In genomic region chr1:234765672-234766071, GRCh38 we compare ENCODE assay signal across 24 cellular contexts.
A peak's percentile ranks its signal among the peaks of the same experiment; 100 is the strongest.
DNase-seq lines count a peak whose midpoint lies in the region; ATAC-seq and TF ChIP-seq lines count a peak whose summit lies in the region.
"Had no signal": no experiment of that assay in that cellular context is flagged by ENCODE, and none has a peak within 500 bp of the region (broad histone marks: within the 10 kb centered on the region; RNA-seq: fewer than 3 reads in every experiment).

No MANE protein-coding gene starts in this region.

- H3K27ac Mint-ChIP-seq in activated CD8-positive, alpha-beta memory T cell treated with anti-CD3 and anti-CD28 coated beads, Interleukin-2, amount 10 ng/mL, durations not matched to agents 7 days and 5 days, result no peak overlapping the region
- peak overlapping the region; percentile 4 to 49 for H3K27ac Mint-ChIP-seq in natural killer cell treated with Interleukin-12 subunit alpha and Interleukin-12 subunit beta and Interleukin-15 and Interleukin-18, amount 100 ng/mL, for 72 hours
- H3K27ac Mint-ChIP-seq in natural killer cell, result peak overlapping the region in 1 of 2 donors; percentile 2
- peak overlapping the region; percentile 13 for H3K27ac Mint-ChIP-seq in stimulated activated memory B cell treated with anti-CD40 and anti-IgM and Interleukin-4, amounts not matched to agents 10 μg/mL and 1 μg/mL and 100 μg/mL, for 72 hours

- DNase-seq in activated CD8-positive, alpha-beta memory T cell treated with anti-CD3 and anti-CD28 coated beads, Interleukin-2, amount 10 ng/mL, durations not matched to agents 7 days and 5 days, result peak; percentile 12
- no peak for DNase-seq in activated CD8-positive, alpha-beta memory T cell treated with anti-CD3 and anti-CD28 coated beads, Interleukin-2, amount 50 U/mL, for 4 hours
- DNase-seq in natural killer cell treated with Interleukin-12 subunit alpha and Interleukin-12 subunit beta and Interleukin-15 and Interleukin-18, amount 100 ng/mL, for 72 hours (ENCODE audit: low spot score), result no peak
- DNase-seq in natural killer cell (no peak), left lobe of liver (ENCODE audit: low spot score) (no peak)
- DNase-seq: Calu3; DMS79 treated with DMSO at 0.1 percent for 48 hours; GF-D8; HCEC 1CT; KBM-7; MV-4-11; NCI-H1105; NCI-H146; NCI-H1930; NCI-H446; NCI-H524 treated with DMSO at 0.1 percent for 48 hours; NCI-H82; NK-92 treated with Interleukin-12 subunit alpha and Interleukin-12 subunit beta, amount 100 ng/mL, for 24 hours; PC-3; SJCRH30 had no signal

- no peak overlapping the region for H3K4me3 Mint-ChIP-seq in activated CD8-positive, alpha-beta memory T cell treated with anti-CD3 and anti-CD28 coated beads, Interleukin-2, amount 10 ng/mL, durations not matched to agents 7 days and 5 days
- H3K4me3 Mint-ChIP-seq in natural killer cell treated with Interleukin-12 subunit alpha and Interleukin-12 subunit beta and Interleukin-15 and Interleukin-18, amount 100 ng/mL, for 72 hours, result no peak overlapping the region
- no peak overlapping the region for H3K4me3 Mint-ChIP-seq in natural killer cell
- no peak overlapping the region for H3K4me3 Mint-ChIP-seq in stimulated activated memory B cell treated with anti-CD40 and anti-IgM and Interleukin-4, amounts not matched to agents 10 μg/mL and 1 μg/mL and 100 μg/mL, for 72 hours

- no peaks in the 10 kb centered on the region for H3K9me3 Mint-ChIP-seq in activated CD8-positive, alpha-beta memory T cell treated with anti-CD3 and anti-CD28 coated beads, Interleukin-2, amount 10 ng/mL, durations not matched to agents 7 days and 5 days (ENCODE audit: low read depth)
- H3K9me3 Mint-ChIP-seq in natural killer cell treated with Interleukin-12 subunit alpha and Interleukin-12 subunit beta and Interleukin-15 and Interleukin-18, amount 100 ng/mL, for 72 hours, result no peaks in the 10 kb centered on the region
- no peaks in the 10 kb centered on the region for H3K9me3 Mint-ChIP-seq in natural killer cell
- no peaks in the 10 kb centered on the region for H3K9me3 Mint-ChIP-seq in stimulated activated memory B cell treated with anti-CD40 and anti-IgM and Interleukin-4, amounts not matched to agents 10 μg/mL and 1 μg/mL and 100 μg/mL, for 72 hours

- no peak for TF ChIP-seq CTCF in natural killer cell (IDR thresholded peaks at IDR 0.05)

- intact Hi-C loops in natural killer cell (cut with micrococcal nuclease), result no loop called here

- no peaks in the 10 kb centered on the region for H3K36me3 Mint-ChIP-seq in activated CD8-positive, alpha-beta memory T cell treated with anti-CD3 and anti-CD28 coated beads, Interleukin-2, amount 10 ng/mL, durations not matched to agents 7 days and 5 days
- H3K36me3 Mint-ChIP-seq in natural killer cell treated with Interleukin-12 subunit alpha and Interleukin-12 subunit beta and Interleukin-15 and Interleukin-18, amount 100 ng/mL, for 72 hours, result no peaks in the 10 kb centered on the region
- H3K36me3 Mint-ChIP-seq in natural killer cell, result no peaks in the 10 kb centered on the region
- no peaks in the 10 kb centered on the region for H3K36me3 Mint-ChIP-seq in stimulated activated memory B cell treated with anti-CD40 and anti-IgM and Interleukin-4, amounts not matched to agents 10 μg/mL and 1 μg/mL and 100 μg/mL, for 72 hours

- ATAC-seq in activated CD8-positive, alpha-beta memory T cell treated with anti-CD3 and anti-CD28 coated beads, Interleukin-2, amount 10 ng/mL, durations not matched to agents 7 days and 5 days, result no peak
- ATAC-seq in natural killer cell treated with Interleukin-12 subunit alpha and Interleukin-12 subunit beta and Interleukin-15 and Interleukin-18, amount 100 ng/mL, for 72 hours, result no peak
- ATAC-seq in natural killer cell, result no peak
- ATAC-seq in left lobe of liver, result peak; percentile 54
- ATAC-seq in stimulated activated memory B cell treated with anti-CD40 and anti-IgM and Interleukin-4, amounts not matched to agents 10 μg/mL and 1 μg/mL and 100 μg/mL, for 72 hours, result no peak
- ATAC-seq in HG03520 (IDR thresholded peaks at IDR 0.05; ENCODE audit: unreplicated experiment), result no peak
- ATAC-seq in HG03135 (IDR thresholded peaks at IDR 0.05; ENCODE audit: unreplicated experiment), result no peak
- ATAC-seq: PC-3, Right ventricle myocardium inferior had no signal

- H3K27me3 Mint-ChIP-seq in activated CD8-positive, alpha-beta memory T cell treated with anti-CD3 and anti-CD28 coated beads, Interleukin-2, amount 10 ng/mL, durations not matched to agents 7 days and 5 days, result no peaks in the 10 kb centered on the region
- no peaks in the 10 kb centered on the region for H3K27me3 Mint-ChIP-seq in natural killer cell treated with Interleukin-12 subunit alpha and Interleukin-12 subunit beta and Interleukin-15 and Interleukin-18, amount 100 ng/mL, for 72 hours
- H3K27me3 Mint-ChIP-seq in natural killer cell (ENCODE audit: low read depth in 2 of 2), result peaks cover 9 to 10% of the 10 kb centered on the region in 2 donors
- H3K27me3 Mint-ChIP-seq in stimulated activated memory B cell treated with anti-CD40 and anti-IgM and Interleukin-4, amounts not matched to agents 10 μg/mL and 1 μg/mL and 100 μg/mL, for 72 hours, result no peaks in the 10 kb centered on the region

- peaks cover 23% of the 10 kb centered on the region for H3K4me1 Mint-ChIP-seq in activated CD8-positive, alpha-beta memory T cell treated with anti-CD3 and anti-CD28 coated beads, Interleukin-2, amount 10 ng/mL, durations not matched to agents 7 days and 5 days
- peaks cover 46 to 50% of the 10 kb centered on the region in 2 donors for H3K4me1 Mint-ChIP-seq in natural killer cell treated with Interleukin-12 subunit alpha and Interleukin-12 subunit beta and Interleukin-15 and Interleukin-18, amount 100 ng/mL, for 72 hours (ENCODE audit: low read depth in 2 of 2)
- H3K4me1 Mint-ChIP-seq in natural killer cell, result peaks cover 15 to 26% of the 10 kb centered on the region in 2 donors
- H3K4me1 Mint-ChIP-seq in stimulated activated memory B cell treated with anti-CD40 and anti-IgM and Interleukin-4, amounts not matched to agents 10 μg/mL and 1 μg/mL and 100 μg/mL, for 72 hours, result peaks cover 47% of the 10 kb centered on the region

- CTCF ChIA-PET in activated CD8-positive, alpha-beta memory T cell treated with anti-CD3 and anti-CD28 coated beads, Interleukin-2, amount 10 ng/mL, durations not matched to agents 7 days and 5 days (lab: Charles Lee), result no interaction called here
